Comparison of ENCODE assay signal across 1 cellular context in the genomic region with DNA sequence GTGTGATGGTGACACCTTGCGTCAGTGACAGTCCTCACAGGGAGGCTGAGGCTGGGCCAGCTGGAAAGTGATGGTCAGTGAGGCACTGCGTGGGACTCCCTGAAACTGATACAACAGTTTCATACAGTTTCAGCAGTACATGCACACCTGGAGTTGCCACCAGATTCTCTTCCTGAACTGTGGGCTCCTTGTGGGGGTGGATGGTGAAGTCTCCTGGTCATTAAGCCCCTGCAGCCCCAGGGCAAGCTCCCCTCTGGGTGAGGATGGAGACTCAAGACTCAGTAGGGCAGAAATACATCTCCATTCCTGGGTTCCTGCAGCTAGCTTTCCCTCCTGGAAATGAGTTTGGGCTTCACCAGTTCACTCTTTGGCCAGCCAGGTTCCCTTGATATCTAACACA.
A peak's percentile ranks its signal among the peaks of the same experiment; 100 is the strongest.
TF ChIP-seq lines count a peak whose summit lies in the region.

No MANE protein-coding gene starts in this region.

TF ChIP-seq in K562, 482 proteins besides CTCF, POLR2A, EP300 and RAD21:
- TF ChIP-seq CTCFL (IDR thresholded peaks at IDR 0.05; ENCODE audit: borderline replicate concordance, insufficient read depth, low read depth, low read length, poor library complexity, severe bottlenecking) (peak; percentile 34), MEIS2 (IDR thresholded peaks at IDR 0.05; ENCODE audit: partially characterized antibody) (no peak), KDM1A (IDR thresholded peaks at IDR 0.05) (no peak)
